16 cellular contexts compared by ENCODE assay signal in the genomic region with DNA sequence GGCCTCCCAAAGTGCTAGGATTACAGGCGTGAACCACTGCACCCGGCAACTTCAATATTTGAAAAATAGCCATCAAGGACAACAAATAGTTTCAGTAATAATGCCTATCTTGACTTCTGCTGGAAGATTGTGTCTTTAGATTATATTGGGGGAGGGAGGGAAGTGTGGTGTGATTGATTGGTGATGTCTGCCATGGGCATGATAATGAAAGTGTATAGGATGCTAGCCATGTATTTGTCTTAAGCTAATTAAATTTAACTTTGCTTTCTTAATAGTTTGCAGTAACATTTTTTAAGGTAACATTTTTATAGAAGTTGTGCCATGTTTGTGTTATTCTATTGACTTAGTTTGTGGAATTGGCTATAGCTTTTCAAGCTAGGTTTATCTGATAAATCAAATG. TPM values are rescaled to one million over a fixed set of nuclear protein-coding genes. Genes with fewer than 3 reads are reported as not detected.
DNase-seq lines count a peak whose midpoint lies in the region; ATAC-seq and TF ChIP-seq lines count a peak whose summit lies in the region.
"Had no signal": no experiment of that assay in that cellular context is flagged by ENCODE, and none has a peak within 500 bp of the region (broad histone marks: within the 10 kb centered on the region; RNA-seq: fewer than 3 reads in every experiment).

No MANE protein-coding gene starts in this region.

- H3K27ac Mint-ChIP-seq in CD4-positive, CD25-positive, alpha-beta regulatory T cell: no peak overlapping the region

- H3K4me1 Mint-ChIP-seq in CD4-positive, CD25-positive, alpha-beta regulatory T cell: peaks cover 42 to 75% (median 65%) of the 10 kb centered on the region in 4 donors

- no peak for ATAC-seq in CD4-positive, CD25-positive, alpha-beta regulatory T cell (ENCODE audit: low read depth in 2 of 2)
- ATAC-seq in PC-3: no peak
- ATAC-seq in HG03039 (IDR thresholded peaks at IDR 0.05; ENCODE audit: unreplicated experiment): no peak

- no peak overlapping the region for H2AFZ ChIP-seq in PC-3 (ENCODE audit: low read length)
- H2AFZ ChIP-seq in hepatocyte: no peak overlapping the region
- H2AFZ ChIP-seq: GM23248 had no signal

- TF ChIP-seq POLR2A in esophagus squamous epithelium (IDR thresholded peaks at IDR 0.05): no peak

- H3K4me2 ChIP-seq in BLaER1 (peak overlapping the region; percentile 96; the same call in 1 of the 2 replicates), PC-3 (ENCODE audit: low read length) (peak overlapping the region; percentile 73), hepatocyte (peak overlapping the region; percentile 22)

- POLR2A ChIA-PET in PC-3 (lab: Charles Lee; ENCODE audit: unreplicated experiment): interaction anchor here (0.7 kb wide), 1 partner anchor 264 kb away, joined by 6 read pairs; no protein-coding TSS in a partner anchor

- WGBS in hepatocyte (ENCODE audit: low lambda C conversion rate, missing lambda C conversion rate): 86% methylated on average over 2 of the region's 2 CpGs
- 100% methylated on average over 2 of the region's 2 CpGs; no CpG with 5 or more reads in 1 of the 2 donors for WGBS in esophagus squamous epithelium, 2 donors

- CTCF ChIA-PET in PC-3 (lab: Charles Lee): no interaction called here

- H3K4me1 ChIP-seq in BLaER1: peaks cover 29% of the 10 kb centered on the region
- peaks cover 51% of the 10 kb centered on the region for H3K4me1 ChIP-seq in CD4-positive, CD25-positive, alpha-beta regulatory T cell (ENCODE audit: control insufficient read depth, insufficient read depth, low read length, poor library complexity, severe bottlenecking)
- peaks cover 26% of the 10 kb centered on the region for H3K4me1 ChIP-seq in PC-3 (ENCODE audit: insufficient read depth, low read length)
- peaks cover 6% of the 10 kb centered on the region for H3K4me1 ChIP-seq in hepatocyte (ENCODE audit: insufficient read depth)
- peaks cover 0 to 69% (median 15%) of the 10 kb centered on the region in 3 donors for H3K4me1 ChIP-seq in esophagus squamous epithelium

- peaks cover under 1% of the 10 kb centered on the region for H3K27me3 Mint-ChIP-seq in CD4-positive, CD25-positive, alpha-beta regulatory T cell

- H3K79me2 ChIP-seq in PC-3 (ENCODE audit: low read length): peaks cover 92% of the 10 kb centered on the region
- H3K79me2 ChIP-seq in hepatocyte: peaks cover 87% of the 10 kb centered on the region

- peak overlapping the region; percentile 83 to 94 (median 86) for H3K4me3 Mint-ChIP-seq in CD4-positive, CD25-positive, alpha-beta regulatory T cell

- 0 out of 2 replicates have a peak, but pooled peaks cover 4% of the 10 kb centered on the region for H3K9me3 ChIP-seq in BLaER1
- H3K9me3 ChIP-seq in CD4-positive, CD25-positive, alpha-beta regulatory T cell (ENCODE audit: control insufficient read depth in 2 of 2, low read length in 2 of 2): no peaks in the 10 kb centered on the region
- H3K9me3 ChIP-seq in PC-3 (ENCODE audit: low read length): no peaks in the 10 kb centered on the region
- no peaks in the 10 kb centered on the region for H3K9me3 ChIP-seq in hepatocyte (ENCODE audit: low read depth)
- H3K9me3 ChIP-seq in esophagus squamous epithelium: no peaks in the 10 kb centered on the region
- H3K9me3 ChIP-seq: MG63 had no signal

- H3K4me3 ChIP-seq in BLaER1: no peak overlapping the region
- H3K4me3 ChIP-seq in CD4-positive, CD25-positive, alpha-beta regulatory T cell (ENCODE audit: low read depth, low read length): peak overlapping the region; percentile 75
- H3K4me3 ChIP-seq in PC-3 (ENCODE audit: low read length): peak overlapping the region; percentile 48; the same call in 1 of the 2 replicates
- H3K4me3 ChIP-seq in hepatocyte: no peak overlapping the region
- H3K4me3 ChIP-seq in esophagus squamous epithelium: peak overlapping the region in 1 of 4 donors; percentile 3
- H3K4me3 ChIP-seq: GM23248, MG63 had no signal

- no peaks in the 10 kb centered on the region for H3K9me3 Mint-ChIP-seq in CD4-positive, CD25-positive, alpha-beta regulatory T cell

- H3K9me2 ChIP-seq in PC-3 (replicated peaks; ENCODE audit: low read length): no peaks in the 10 kb centered on the region
- no peaks in the 10 kb centered on the region for H3K9me2 ChIP-seq in hepatocyte (replicated peaks; ENCODE audit: insufficient read depth)

- DNase-seq in CD4-positive, CD25-positive, alpha-beta regulatory T cell: peak in 1 of 3 donors; percentile 23
- no peak for DNase-seq in PC-3
- no peak for DNase-seq in hepatocyte (ENCODE audit: low spot score)
- DNase-seq in esophagus squamous epithelium (lab: John Stamatoyannopoulos, UW): no peak
- DNase-seq in Kasumi-1 (lab: John Stamatoyannopoulos, UW): no peak
- DNase-seq: aorta; GM23248; islet precursor cell; mesenchymal stem cell; MG63; NCI-H2107; nucleus accumbens; stimulated activated CD4-positive, alpha-beta T cell treated with anti-CD3 and anti-CD28 coated beads, Interleukin-2, amount 100 ng/mL, for 48 hours; T-helper 1 cell had no signal

- no TSS peak for BruUV-seq in PC-3 (replicated peaks; lab: Mats Ljungman, UMichigan)

- peaks cover 5% of the 10 kb centered on the region for H3K36me3 Mint-ChIP-seq in CD4-positive, CD25-positive, alpha-beta regulatory T cell

- H3F3A ChIP-seq in PC-3 (ENCODE audit: low read length, unreplicated experiment): no peaks in the 10 kb centered on the region

- TF ChIP-seq CTCF in PC-3 (conservative IDR thresholded peaks at IDR 0.05; ENCODE audit: low read depth, low read length) (no peak), hepatocyte (IDR thresholded peaks at IDR 0.05; ENCODE audit: poor library complexity) (no peak), esophagus squamous epithelium (IDR thresholded peaks at IDR 0.05) (no peak)

- H3K27ac ChIP-seq in BLaER1 (no peak overlapping the region), PC-3 (ENCODE audit: low read length) (peak overlapping the region; percentile 24; the same call in 1 of the 2 replicates), hepatocyte (no peak overlapping the region), esophagus squamous epithelium (no peak overlapping the region)
- H3K27ac ChIP-seq in CD4-positive, CD25-positive, alpha-beta regulatory T cell (ENCODE audit: insufficient read depth, low read length, poor library complexity, severe bottlenecking): no peak overlapping the region
- H3K27ac ChIP-seq: GM23248 had no signal

- H3K27me3 ChIP-seq in BLaER1: peaks cover 28% of the 10 kb centered on the region
- H3K27me3 ChIP-seq in CD4-positive, CD25-positive, alpha-beta regulatory T cell (ENCODE audit: control insufficient read depth, insufficient read depth, low read length): no peaks in the 10 kb centered on the region
- no peaks in the 10 kb centered on the region for H3K27me3 ChIP-seq in PC-3 (ENCODE audit: low read length)
- no peaks in the 10 kb centered on the region for H3K27me3 ChIP-seq in hepatocyte
- no peaks in the 10 kb centered on the region for H3K27me3 ChIP-seq in esophagus squamous epithelium
- H3K27me3 ChIP-seq: MG63 had no signal

- H3K36me3 ChIP-seq in BLaER1: no peaks in the 10 kb centered on the region
- H3K36me3 ChIP-seq in CD4-positive, CD25-positive, alpha-beta regulatory T cell (ENCODE audit: control insufficient read depth, insufficient read depth, low read length): no peaks in the 10 kb centered on the region
- no peaks in the 10 kb centered on the region for H3K36me3 ChIP-seq in PC-3 (ENCODE audit: low read depth, low read length)
- no peaks in the 10 kb centered on the region for H3K36me3 ChIP-seq in hepatocyte (replicated peaks; ENCODE audit: insufficient read depth, low read depth)
- H3K36me3 ChIP-seq in esophagus squamous epithelium: no peaks in the 10 kb centered on the region
- H3K36me3 ChIP-seq: MG63 had no signal

- peaks cover 91% of the 10 kb centered on the region for H4K20me1 ChIP-seq in BLaER1
- H4K20me1 ChIP-seq in PC-3 (ENCODE audit: low read length): 0 out of 2 replicates have a peak, but pooled peaks cover 4% of the 10 kb centered on the region
- H4K20me1 ChIP-seq in hepatocyte (ENCODE audit: insufficient read depth, poor library complexity, severe bottlenecking): peaks cover 55% of the 10 kb centered on the region

- intact Hi-C loops in PC-3 (cut with micrococcal nuclease): loop anchor here (2.0 kb wide), 1 partner anchor 272 kb away; no protein-coding TSS in a partner anchor
- intact Hi-C loops in esophagus squamous epithelium (cut with DNase I): no loop called here

- H3K9ac ChIP-seq in BLaER1 (no peak overlapping the region), PC-3 (ENCODE audit: low read length) (no peak overlapping the region)
- H3K9ac ChIP-seq: GM23248 had no signal

RNA-seq across cellular contexts. Expression of a gene that starts 4.6 kb away (rescaled TPM):
- 71.6 TPM for total RNA-seq in CD4-positive, CD25-positive, alpha-beta regulatory T cell
- 1 to 10 TPM; 4.9 to 8.1 (median 6.1) TPM for polyA plus RNA-seq in CD4-positive, CD25-positive, alpha-beta regulatory T cell
- total RNA-seq in PC-3 (2014; rRNA removed) (4.3 and 5.7 TPM in 2 replicates), hepatocyte (9.3 and 11.7 TPM in 2 replicates), esophagus squamous epithelium (10 to 100 TPM in 1 of 4 donors, 1 to 10 TPM in 3; 5.8 to 15.8 (median 8.9) TPM)
- 2.0 and 3.3 TPM in 2 replicates for polyA plus RNA-seq in hepatocyte

Comparison
In these comparisons a context has a peak if more than half of its experiments do, and no peak if none do; other contexts are left out.
1. H3K4me2 ChIP-seq: peak in every context shown above with its lines; median percentile 96 in BLaER1; 73 in PC-3; 22 in hepatocyte.
2. H3K4me3 ChIP-seq: peak in CD4-positive, CD25-positive, alpha-beta regulatory T cell (single experiment) and PC-3 (single experiment); none in BLaER1 (single experiment) and hepatocyte (single experiment).